ENCODE assay signal across 30 cellular contexts in the genomic region with DNA sequence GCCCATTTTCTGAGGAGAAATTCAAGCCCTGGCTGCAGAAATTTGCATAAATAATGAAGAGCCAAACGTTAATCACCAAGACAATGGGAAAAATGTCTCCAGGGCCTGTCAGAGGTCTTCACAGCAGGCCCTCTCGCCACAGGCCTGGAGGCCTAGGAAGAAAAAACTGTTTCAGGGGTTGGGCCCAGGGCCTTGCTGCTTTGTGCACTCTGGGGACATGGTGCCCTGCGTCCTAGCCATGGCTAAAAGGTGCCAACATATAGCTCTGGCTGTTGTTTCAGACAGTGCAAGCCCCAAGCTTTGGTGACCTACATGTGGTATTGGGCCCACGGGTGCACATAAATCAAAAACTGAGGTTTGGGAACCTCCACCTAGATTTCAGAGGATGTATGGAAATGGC.
"Had no signal": no experiment of that assay in that cellular context is flagged by ENCODE, and none has a peak within 500 bp of the region (broad histone marks: within the 10 kb centered on the region; RNA-seq: fewer than 3 reads in every experiment).

No MANE protein-coding gene starts in this region.

- H3K4me3 ChIP-seq: adrenal gland, body of pancreas, colonic mucosa, esophagus squamous epithelium, gastroesophageal sphincter, heart right ventricle had no signal

- H3K27me3 Mint-ChIP-seq: activated B cell treated with CpG ODN at 0.5 μM for 24 hours; activated CD8-positive, alpha-beta T cell treated with anti-CD3 and anti-CD28 coated beads for 36 hours; activated naive CD4-positive, alpha-beta T cell treated with anti-CD3 and anti-CD28 coated beads, Interleukin-2, amount 50 U/mL, for 24 hours; activated naive CD8-positive, alpha-beta T cell treated with anti-CD3 and anti-CD28 coated beads for 36 hours; activated naive CD8-positive, alpha-beta T cell treated with anti-CD3 and anti-CD28 coated beads, Interleukin-2, amount 50 U/mL, for 24 hours had no signal

- DNase-seq: activated B cell treated with CpG ODN at 0.5 μM for 24 hours; activated CD4-positive, alpha-beta T cell treated with anti-CD3 and anti-CD28 coated beads for 48 hours; activated CD4-positive, alpha-beta T cell treated with anti-CD3 and anti-CD28 coated beads, Interleukin-2, amount 50 U/mL, for 1 hour; activated CD4-positive, alpha-beta T cell treated with anti-CD3 and anti-CD28 coated beads, Interleukin-2, amount 50 U/mL, for 48 hours; activated CD8-positive, alpha-beta memory T cell treated with anti-CD3 and anti-CD28 coated beads for 24 hours; activated CD8-positive, alpha-beta T cell treated with anti-CD3 and anti-CD28 coated beads for 36 hours; activated effector memory CD4-positive, alpha-beta T cell treated with anti-CD3 and anti-CD28 coated beads, Interleukin-2, amount 50 U/mL, for 16 hours; activated naive CD4-positive, alpha-beta T cell treated with anti-CD3 and anti-CD28 coated beads for 36 hours; activated naive CD8-positive, alpha-beta T cell treated with anti-CD3 and anti-CD28 coated beads for 36 hours; activated naive CD8-positive, alpha-beta T cell treated with anti-CD3 and anti-CD28 coated beads, Interleukin-2, amount 50 U/mL, for 24 hours; activated T-cell treated with anti-CD3 and anti-CD28 coated beads, Interleukin-2, amount 50 U/mL, for 4 hours; adrenal gland; amygdala; body of pancreas; caudate nucleus; cerebellar nuclear complex; colonic mucosa; effector CD8-positive, alpha-beta T cell; esophagus squamous epithelium; foreskin melanocyte; heart right ventricle; T1000; WERI-Rb-1 had no signal

- H3K4me1 ChIP-seq: body of pancreas, colonic mucosa, gastroesophageal sphincter had no signal

- ATAC-seq: activated CD4-positive, CD25-positive, alpha-beta regulatory T cell treated with anti-CD3 and anti-CD28 coated beads, Interleukin-2, amount 50 U/mL, for 24 hours; activated CD8-positive, alpha-beta T cell treated with anti-CD3 and anti-CD28 coated beads for 36 hours; activated naive CD8-positive, alpha-beta T cell treated with anti-CD3 and anti-CD28 coated beads, Interleukin-2, amount 50 U/mL, for 24 hours; activated T-cell treated with anti-CD3 and anti-CD28 coated beads, Interleukin-2, amount 50 U/mL, for 4 hours; body of pancreas; gastroesophageal sphincter; heart right ventricle had no signal

- H3K27ac ChIP-seq: adrenal gland, body of pancreas, colonic mucosa, epithelial cell of prostate, esophagus squamous epithelium, gastroesophageal sphincter, heart right ventricle, WERI-Rb-1 had no signal

- H3K36me3 ChIP-seq: WERI-Rb-1 had no signal

- H3K9me3 Mint-ChIP-seq: activated CD8-positive, alpha-beta T cell treated with anti-CD3 and anti-CD28 coated beads for 36 hours; activated naive CD4-positive, alpha-beta T cell treated with anti-CD3 and anti-CD28 coated beads for 36 hours; activated naive CD4-positive, alpha-beta T cell treated with anti-CD3 and anti-CD28 coated beads, Interleukin-2, amount 50 U/mL, for 24 hours; activated naive CD8-positive, alpha-beta T cell treated with anti-CD3 and anti-CD28 coated beads for 36 hours; activated naive CD8-positive, alpha-beta T cell treated with anti-CD3 and anti-CD28 coated beads, Interleukin-2, amount 50 U/mL, for 24 hours; activated T-cell treated with anti-CD3 and anti-CD28 coated beads, Interleukin-2, amount 50 U/mL, for 4 hours; activated T-helper 2 cell treated with anti-CD3 and anti-CD28 coated beads, Interferon-gamma antibody, Interleukin-2, Interleukin-4, amounts not matched to agents 10 μg/mL and 5 μg/mL and 100 μg/mL, durations not matched to agents 14 hours and 24 hours and 36 hours had no signal

- H3K4me3 Mint-ChIP-seq: activated B cell treated with CpG ODN at 0.5 μM for 24 hours; activated CD8-positive, alpha-beta T cell treated with anti-CD3 and anti-CD28 coated beads for 36 hours; activated naive CD4-positive, alpha-beta T cell treated with anti-CD3 and anti-CD28 coated beads for 36 hours; activated naive CD4-positive, alpha-beta T cell treated with anti-CD3 and anti-CD28 coated beads, Interleukin-2, amount 50 U/mL, for 24 hours; activated naive CD8-positive, alpha-beta T cell treated with anti-CD3 and anti-CD28 coated beads for 36 hours; activated naive CD8-positive, alpha-beta T cell treated with anti-CD3 and anti-CD28 coated beads, Interleukin-2, amount 50 U/mL, for 24 hours; activated T-cell treated with anti-CD3 and anti-CD28 coated beads, Interleukin-2, amount 50 U/mL, for 4 hours; T-helper 1 cell treated with Interleukin-12 subunit alpha and Interleukin-12 subunit beta and Interleukin-4 antibody, amounts not matched to agents 30 μg/mL and 1 μg/mL, for 36 hours; T-helper 2 cell treated with Interferon-gamma antibody and Interleukin-4, amounts not matched to agents 5 μg/mL and 100 μg/mL, for 36 hours had no signal

- H3K9me3 ChIP-seq: adrenal gland, body of pancreas, colonic mucosa, esophagus squamous epithelium, gastroesophageal sphincter, heart right ventricle had no signal

- H3K27ac Mint-ChIP-seq: activated B cell treated with CpG ODN at 0.5 μM for 24 hours; activated naive CD4-positive, alpha-beta T cell treated with anti-CD3 and anti-CD28 coated beads for 36 hours; activated naive CD4-positive, alpha-beta T cell treated with anti-CD3 and anti-CD28 coated beads, Interleukin-2, amount 50 U/mL, for 24 hours; activated naive CD8-positive, alpha-beta T cell treated with anti-CD3 and anti-CD28 coated beads for 36 hours; activated naive CD8-positive, alpha-beta T cell treated with anti-CD3 and anti-CD28 coated beads, Interleukin-2, amount 50 U/mL, for 24 hours; activated T-helper 2 cell treated with anti-CD3 and anti-CD28 coated beads, Interferon-gamma antibody, Interleukin-2, Interleukin-4, amounts not matched to agents 10 μg/mL and 5 μg/mL and 100 μg/mL, durations not matched to agents 14 hours and 24 hours and 36 hours; T-helper 1 cell treated with Interleukin-12 subunit alpha and Interleukin-12 subunit beta and Interleukin-4 antibody, amounts not matched to agents 30 μg/mL and 1 μg/mL, for 36 hours; T-helper 2 cell treated with Interferon-gamma antibody and Interleukin-4, amounts not matched to agents 5 μg/mL and 100 μg/mL, for 36 hours had no signal
